In genomic region chr5:158970569-158971014, GRCh38 we compare ENCODE assay signal across 28 cellular contexts.
DNase-seq lines count a peak whose midpoint lies in the region; FAIRE-seq and TF ChIP-seq lines count a peak whose summit lies in the region.
"Had no signal": no experiment of that assay in that cellular context is flagged by ENCODE, and none has a peak within 500 bp of the region (broad histone marks: within the 10 kb centered on the region; RNA-seq: fewer than 3 reads in every experiment).

No MANE protein-coding gene starts in this region.

- peak; percentile 74 for DNase-seq in H4 (ENCODE audit: low spot score)
- DNase-seq in SK-N-MC (ENCODE audit: low read depth, low spot score): no peak
- DNase-seq in foreskin melanocyte: peak; percentile 21
- no peak for DNase-seq in effector memory CD4-positive, alpha-beta T cell
- DNase-seq in GM19239 (ENCODE audit: insufficient read length, low spot score): no peak
- DNase-seq in type B pancreatic cell (ENCODE audit: extremely low spot score, unreplicated experiment): no peak
- DNase-seq: activated CD4-positive, alpha-beta memory T cell treated with anti-CD3 and anti-CD28 coated beads for 36 hours; activated naive CD4-positive, alpha-beta T cell treated with Interleukin-2 at 50 U/mL for 16 hours; activated T-cell treated with anti-CD3 and anti-CD28 coated beads, Interleukin-2, amount 50 U/mL, for 72 hours; brain microvascular endothelial cell; Caco-2; cerebellar nuclear complex; GDM1; left colon; mesendoderm; MV-4-11; NCI-H146; NCI-H2171 treated with DMSO at 0.1 percent for 48 hours; NCI-H510A treated with DMSO at 0.1 percent for 48 hours; stimulated activated CD4-positive, alpha-beta T cell treated with anti-CD3 and anti-CD28 coated beads, Interleukin-1b, Interleukin-23, amount 100 ng/mL, for 48 hours; stimulated activated naive CD4-positive, alpha-beta T cell treated with Interleukin-2 at 50 U/mL for 16 hours; T-helper 17 cell had no signal

- H3K27me3 ChIP-seq in subcutaneous abdominal adipose tissue (ENCODE audit: control insufficient read depth in 5 of 5, insufficient read depth in 4 of 5, low read length in 5 of 5): no peaks in the 10 kb centered on the region
- no peaks in the 10 kb centered on the region for H3K27me3 ChIP-seq in effector memory CD4-positive, alpha-beta T cell (replicated peaks; ENCODE audit: control insufficient read depth, insufficient read depth, low read length, poor library complexity, severe bottlenecking)
- H3K27me3 ChIP-seq: brain microvascular endothelial cell had no signal

- H3K36me3 ChIP-seq in SK-N-MC (ENCODE audit: insufficient read depth, low read length): no peaks in the 10 kb centered on the region
- peaks cover 0 to 4% (median 0%) of the 10 kb centered on the region in 5 donors for H3K36me3 ChIP-seq in subcutaneous abdominal adipose tissue (ENCODE audit: control insufficient read depth in 5 of 5, insufficient read depth in 5 of 5, low read length in 5 of 5)
- no peaks in the 10 kb centered on the region for H3K36me3 ChIP-seq in effector memory CD4-positive, alpha-beta T cell (ENCODE audit: control insufficient read depth, insufficient read depth, low read length)
- H3K36me3 ChIP-seq: brain microvascular endothelial cell, HAP-1 had no signal

- TF ChIP-seq CTCF in type B pancreatic cell (conservative IDR thresholded peaks at IDR 0.05): no peak

- no peak overlapping the region for H3K4me3 ChIP-seq in SK-N-MC
- H3K4me3 ChIP-seq in subcutaneous abdominal adipose tissue (ENCODE audit: low read depth in 1 of 5, low read length in 5 of 5): no peak overlapping the region
- H3K4me3 ChIP-seq in effector memory CD4-positive, alpha-beta T cell (ENCODE audit: insufficient read depth, low read depth, low read length, poor library complexity, severe bottlenecking): no peak overlapping the region
- H3K4me3 ChIP-seq: HAP-1 had no signal

- H3K36me3 Mint-ChIP-seq in type B pancreatic cell: no peaks in the 10 kb centered on the region
- H3K36me3 Mint-ChIP-seq: activated CD4-positive, alpha-beta memory T cell treated with anti-CD3 and anti-CD28 coated beads for 36 hours; CD14-positive monocyte had no signal

- H3K9me3 Mint-ChIP-seq in type B pancreatic cell: no peaks in the 10 kb centered on the region
- H3K9me3 Mint-ChIP-seq: activated CD4-positive, alpha-beta memory T cell treated with anti-CD3 and anti-CD28 coated beads for 36 hours; activated T-cell treated with anti-CD3 and anti-CD28 coated beads, Interleukin-2, amount 50 U/mL, for 72 hours; CD14-positive monocyte; neural crest cell had no signal

- no peak for FAIRE-seq in GM19239 (lab: Jason Lieb, UNC)
- FAIRE-seq: TTC549 had no signal

- no peak overlapping the region for H3K4me3 Mint-ChIP-seq in type B pancreatic cell
- H3K4me3 Mint-ChIP-seq: activated CD4-positive, alpha-beta memory T cell treated with anti-CD3 and anti-CD28 coated beads for 36 hours; activated T-cell treated with anti-CD3 and anti-CD28 coated beads, Interleukin-2, amount 50 U/mL, for 72 hours; CD14-positive monocyte; neural crest cell; T-helper 17 cell had no signal

- H3K9ac ChIP-seq in SK-N-MC (ENCODE audit: insufficient read length): no peak overlapping the region
- H3K9ac ChIP-seq in subcutaneous abdominal adipose tissue (ENCODE audit: low read length in 5 of 5): no peak overlapping the region
- H3K9ac ChIP-seq: parathyroid adenoma had no signal

- H3K27ac ChIP-seq in SK-N-MC (peak overlapping the region; percentile 14; the same call in 1 of the 2 replicates), subcutaneous abdominal adipose tissue (ENCODE audit: low read depth, low read length) (peak overlapping the region; percentile 92)
- no peak overlapping the region for H3K27ac ChIP-seq in effector memory CD4-positive, alpha-beta T cell (ENCODE audit: insufficient read depth, low read length, poor library complexity, severe bottlenecking)
- H3K27ac ChIP-seq: brain microvascular endothelial cell, parathyroid adenoma had no signal

- H3K4me1 ChIP-seq in subcutaneous abdominal adipose tissue (ENCODE audit: control insufficient read depth in 5 of 5, insufficient read depth in 5 of 5, low read length in 5 of 5): peaks cover 0 to 48% (median 32%) of the 10 kb centered on the region in 5 donors
- H3K4me1 ChIP-seq in effector memory CD4-positive, alpha-beta T cell (ENCODE audit: control insufficient read depth, insufficient read depth, low read length, poor library complexity, severe bottlenecking): no peaks in the 10 kb centered on the region
- H3K4me1 ChIP-seq: Caco-2, HAP-1, parathyroid adenoma had no signal

- peaks cover 30% of the 10 kb centered on the region for H3K4me1 Mint-ChIP-seq in type B pancreatic cell (ENCODE audit: unreplicated experiment)
- H3K4me1 Mint-ChIP-seq: T-helper 17 cell had no signal

- no peaks in the 10 kb centered on the region for H3K9me3 ChIP-seq in SK-N-MC (ENCODE audit: low read depth, low read length)
- no peaks in the 10 kb centered on the region for H3K9me3 ChIP-seq in subcutaneous abdominal adipose tissue (ENCODE audit: control insufficient read depth in 5 of 5, low read length in 5 of 5)
- H3K9me3 ChIP-seq in effector memory CD4-positive, alpha-beta T cell (ENCODE audit: control insufficient read depth, low read length): no peaks in the 10 kb centered on the region
- H3K9me3 ChIP-seq: Caco-2, HAP-1 had no signal

- peaks cover 36% of the 10 kb centered on the region for H3K27me3 Mint-ChIP-seq in type B pancreatic cell

- no peak overlapping the region for H3K27ac Mint-ChIP-seq in type B pancreatic cell
- H3K27ac Mint-ChIP-seq: activated CD4-positive, alpha-beta memory T cell treated with anti-CD3 and anti-CD28 coated beads for 36 hours; activated T-cell treated with anti-CD3 and anti-CD28 coated beads, Interleukin-2, amount 50 U/mL, for 72 hours; CD14-positive monocyte; T-helper 17 cell had no signal

Comparison
In these comparisons a context has a peak if more than half of its experiments do, and no peak if none do; other contexts are left out.
1. DNase-seq: peak in H4 (single experiment) and foreskin melanocyte (single experiment); none in SK-N-MC (single experiment), effector memory CD4-positive, alpha-beta T cell (0 of 3), GM19239 (single experiment) and type B pancreatic cell (single experiment).